ENCODE assay signal across 10 cellular contexts in genomic region chr11:9362393-9362863, GRCh38. TPM values are rescaled to one million over a fixed set of nuclear protein-coding genes. Genes with fewer than 3 reads are reported as not detected.
DNase-seq lines count a peak whose midpoint lies in the region; ATAC-seq, FAIRE-seq and TF ChIP-seq lines count a peak whose summit lies in the region.
"Had no signal": no experiment of that assay in that cellular context is flagged by ENCODE, and none has a peak within 500 bp of the region (broad histone marks: within the 10 kb centered on the region; RNA-seq: fewer than 3 reads in every experiment).

No MANE protein-coding gene starts in this region.

- no peak for TF ChIP-seq POLR2A in A549 (IDR thresholded peaks at IDR 0.05; ENCODE audit: low read length)

- no peaks in the 10 kb centered on the region for H3K27me3 ChIP-seq in brain microvascular endothelial cell (replicated peaks)
- H3K27me3 ChIP-seq in muscle layer of duodenum (ENCODE audit: low read depth, low read length) = no peaks in the 10 kb centered on the region

- H3K4me3 Mint-ChIP-seq in HFFc6 = no peak overlapping the region

- no peaks in the 10 kb centered on the region for H3K27me3 Mint-ChIP-seq in HFFc6 (ENCODE audit: insufficient read depth)
- H3K27me3 Mint-ChIP-seq: stimulated activated naive B cell treated with anti-CD40 and anti-IgM and Interleukin-4, amounts not matched to agents 10 μg/mL and 1 μg/mL and 100 μg/mL, for 72 hours had no signal

- in situ Hi-C loops in brain microvascular endothelial cell (cut with HindIII; ENCODE audit: low pct_ligation_motif_present, low sequenced_read_pairs) = no loop called here

- ATAC-seq in A549 (no peak), GM19397 (IDR thresholded peaks at IDR 0.05; ENCODE audit: unreplicated experiment) (no peak), HG02588 (IDR thresholded peaks at IDR 0.05; ENCODE audit: unreplicated experiment) (no peak), HG03520 (IDR thresholded peaks at IDR 0.05; ENCODE audit: unreplicated experiment) (no peak)
- ATAC-seq: stimulated activated naive B cell treated with anti-CD40 and anti-IgM and Interleukin-4, amounts not matched to agents 10 μg/mL and 1 μg/mL and 100 μg/mL, for 72 hours had no signal

- FAIRE-seq in A549 (lab: Jason Lieb, UNC) = no peak

- no peak for TF ChIP-seq EP300 in A549 (IDR thresholded peaks at IDR 0.05)

- CTCF ChIA-PET in A549 (lab: Yijun Ruan, JAX) = interaction anchor here (1.3 kb wide), 1 partner anchor 26 kb away, joined by 3 read pairs; no protein-coding TSS in a partner anchor

- H3K4me2 ChIP-seq in A549 = peak overlapping the region; percentile 35; the same call in 2 of the 3 replicates

- H3K27ac ChIP-seq in A549 = peak overlapping the region; percentile 99 to 100
- H3K27ac ChIP-seq in brain microvascular endothelial cell = peak overlapping the region; percentile 94
- peak overlapping the region; percentile 97 for H3K27ac ChIP-seq in muscle layer of duodenum (ENCODE audit: low read length)

- no peaks in the 10 kb centered on the region for H3K36me3 ChIP-seq in brain microvascular endothelial cell (replicated peaks)
- peaks cover 0 to 4% of the 10 kb centered on the region in 2 donors for H3K36me3 ChIP-seq in muscle layer of duodenum (ENCODE audit: control insufficient read depth in 1 of 2, insufficient read depth in 2 of 2, low read length in 2 of 2)

- H3K4me1 Mint-ChIP-seq in HFFc6 (ENCODE audit: low read depth) = peaks cover 42% of the 10 kb centered on the region

- peaks cover 41% of the 10 kb centered on the region for H3K4me1 ChIP-seq in A549
- H3K4me1 ChIP-seq in muscle layer of duodenum (ENCODE audit: control insufficient read depth in 1 of 2, insufficient read depth in 2 of 2, low read length in 2 of 2) = no peaks in the 10 kb centered on the region

- DNase-seq in A549 (ENCODE audit: low read depth in 1 of 2, low spot score in 1 of 2) = no peak
- DNase-seq in HFFc6 = no peak
- no peak for DNase-seq in brain microvascular endothelial cell
- no peak for DNase-seq in NCI-H526 (lab: John Stamatoyannopoulos, UW)
- DNase-seq: stimulated activated naive B cell treated with anti-CD40 and anti-IgM and Interleukin-4, amounts not matched to agents 10 μg/mL and 1 μg/mL and 100 μg/mL, for 72 hours; T1000 had no signal

- H3K9me3 Mint-ChIP-seq in HFFc6 = no peaks in the 10 kb centered on the region
- H3K9me3 Mint-ChIP-seq: stimulated activated naive B cell treated with anti-CD40 and anti-IgM and Interleukin-4, amounts not matched to agents 10 μg/mL and 1 μg/mL and 100 μg/mL, for 72 hours had no signal

- TF ChIP-seq CTCF in A549 (IDR thresholded peaks at IDR 0.05) = no peak
- no peak for TF ChIP-seq CTCF in HFFc6 (IDR thresholded peaks at IDR 0.05)
- TF ChIP-seq CTCF in brain microvascular endothelial cell (IDR thresholded peaks at IDR 0.05; ENCODE audit: low read depth, low read length, missing control alignments) = no peak

- no peaks in the 10 kb centered on the region for H3K36me3 Mint-ChIP-seq in HFFc6 (ENCODE audit: low read depth)
- H3K36me3 Mint-ChIP-seq: stimulated activated naive B cell treated with anti-CD40 and anti-IgM and Interleukin-4, amounts not matched to agents 10 μg/mL and 1 μg/mL and 100 μg/mL, for 72 hours had no signal

- 79% methylated on average over 2 of the region's 2 CpGs for WGBS in A549 (ENCODE audit: missing lambda C conversion rate)

- no peak for TF ChIP-seq RAD21 in A549 (conservative IDR thresholded peaks at IDR 0.05 in 1 of 2, IDR thresholded peaks at IDR 0.05 in 1 of 2)

- H3K9me3 ChIP-seq in A549 (no peaks in the 10 kb centered on the region), muscle layer of duodenum (ENCODE audit: control insufficient read depth in 1 of 2, low read length in 2 of 2) (no peaks in the 10 kb centered on the region)

- H3K27ac Mint-ChIP-seq in HFFc6 = peak overlapping the region; percentile 99

- POLR2A ChIA-PET in A549 (lab: Yijun Ruan, JAX) = interaction anchor here (1.0 to 1.3 kb wide), 2 partner anchors 23 to 98 kb away, joined by 3 read pairs; partner anchors contain the start of gene ZNF143

- H3K4me3 ChIP-seq in A549 (no peak overlapping the region), brain microvascular endothelial cell (ENCODE audit: low read depth, low read length) (no peak overlapping the region), muscle layer of duodenum (ENCODE audit: low read depth in 1 of 2, low read length in 2 of 2) (no peak overlapping the region)

TF ChIP-seq in A549, 52 proteins besides CTCF, POLR2A, EP300 and RAD21:
- TF ChIP-seq CBX2 (IDR thresholded peaks at IDR 0.05; ENCODE audit: borderline replicate concordance, low read depth) (no peak), EHF (CRISPR knock-in tag; IDR thresholded peaks at IDR 0.05) (0 out of 2 replicates have a peak, but pooled peaks have one; percentile 59)

RNA-seq across cellular contexts. Expression of gene IPO7, which starts 22.0 kb away (rescaled TPM):
- polyA plus RNA-seq in A549 (2011; rRNA removed) = 142 and 160 TPM in 2 replicates
- 29.9 and 35.0 TPM in 2 replicates for polyA plus RNA-seq in A549 (2012; cell fraction: cytosol; rRNA removed)
- polyA plus RNA-seq in A549 (2012; cell fraction: nucleus; rRNA removed) = 23.0 and 30.7 TPM in 2 replicates
- polyA plus RNA-seq in A549 (2017; fragmentation: RNase III; extraction: RNeasy Plus Mini Kit Qiagen cat#74134 plus additional on column Dnase treatment) = 108 to 129 TPM (median 115 TPM) in 3 replicates
- 112 and 120 TPM in 2 replicates for polyA minus RNA-seq in A549 (2011; rRNA and poly(A)+ RNA removed)
- total RNA-seq in HFFc6 (2021; fragmentation: NEBNext Ultra II Directional; extraction: Animal tissue kit (Norgen Biotek cat#: 25700)) = 100 to 1,000 TPM; 134 to 172 (median 154) TPM

RNA-seq across cellular contexts. Expression of gene TMEM41B, which starts 48.0 kb away (rescaled TPM):
- polyA plus RNA-seq in A549 (2011; rRNA removed) = 57.7 and 71.4 TPM in 2 replicates
- polyA plus RNA-seq in A549 (2012; cell fraction: cytosol; rRNA removed) = 30.9 and 40.0 TPM in 2 replicates
- polyA plus RNA-seq in A549 (2012; cell fraction: nucleus; rRNA removed) = 43.4 and 51.2 TPM in 2 replicates
- 38.6 to 51.6 TPM (median 47.0 TPM) in 3 replicates for polyA plus RNA-seq in A549 (2017; fragmentation: RNase III; extraction: RNeasy Plus Mini Kit Qiagen cat#74134 plus additional on column Dnase treatment)
- polyA minus RNA-seq in A549 (2011; rRNA and poly(A)+ RNA removed) = 23.1 and 25.4 TPM in 2 replicates
- total RNA-seq in HFFc6 (2021; fragmentation: NEBNext Ultra II Directional; extraction: Animal tissue kit (Norgen Biotek cat#: 25700)) = 10 to 100 TPM; 30.5 to 35.3 (median 32.6) TPM
